In the genomic region with DNA sequence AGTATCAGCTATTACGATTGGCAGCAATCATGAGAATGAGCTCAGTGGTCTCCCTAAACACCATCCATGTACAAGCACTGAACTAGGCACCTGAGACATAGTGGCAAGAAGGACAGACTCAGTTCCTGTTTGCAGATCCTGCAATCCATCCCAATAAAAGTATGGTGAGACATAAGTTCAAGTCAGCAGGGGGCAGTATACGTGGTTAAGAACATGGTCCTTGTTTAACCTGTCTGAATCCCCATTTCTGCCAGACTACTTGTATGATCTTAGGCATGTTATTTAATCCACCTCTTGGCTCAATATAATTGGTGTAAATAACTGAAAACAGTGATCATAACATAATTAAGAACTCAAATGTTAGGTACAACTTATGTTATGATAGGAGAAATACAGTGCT, we compare ENCODE assay signal across 1 cellular context.
TF ChIP-seq lines count a peak whose summit lies in the region.

No MANE protein-coding gene starts in this region.

TF ChIP-seq in endothelial cell of umbilical vein, 7 proteins besides CTCF, POLR2A, EP300 and RAD21:
- TF ChIP-seq JUN (IDR thresholded peaks at IDR 0.05; ENCODE audit: borderline replicate concordance, insufficient read depth, insufficient read length, low read depth) (no peak), POLR2AphosphoS5 (IDR thresholded peaks at IDR 0.05; ENCODE audit: insufficient read depth, low read depth, low read length) (no peak), MYC (IDR thresholded peaks at IDR 0.05; ENCODE audit: low read depth, low read length) (no peak), FOS (IDR thresholded peaks at IDR 0.05; ENCODE audit: borderline replicate concordance, insufficient read depth, low read length) (no peak), EZH2 (IDR thresholded peaks at IDR 0.05; ENCODE audit: borderline replicate concordance, low read depth, low read length, severe bottlenecking) (no peak), GATA2 (IDR thresholded peaks at IDR 0.05; ENCODE audit: insufficient read depth, insufficient read length, low read depth, low read length) (no peak)
